19 cellular contexts compared by ENCODE assay signal in genomic region chr2:4898706-4899105, GRCh38.
DNase-seq lines count a peak whose midpoint lies in the region; ATAC-seq and TF ChIP-seq lines count a peak whose summit lies in the region.
"Had no signal": no experiment of that assay in that cellular context is flagged by ENCODE, and none has a peak within 500 bp of the region (broad histone marks: within the 10 kb centered on the region; RNA-seq: fewer than 3 reads in every experiment).

No MANE protein-coding gene starts in this region.

- BruUV-seq in A673 (replicated peaks; lab: Mats Ljungman, UMichigan) (no TSS peak), mammary epithelial cell (replicated peaks; lab: Mats Ljungman, UMichigan) (no TSS peak)

- no peak overlapping the region for H4K8ac ChIP-seq in mesendoderm (ENCODE audit: low read depth, low read length)

- H3K27ac ChIP-seq in A673 (ENCODE audit: low read depth, low read length, poor library complexity, severe bottlenecking) = no peak overlapping the region
- peak overlapping the region; percentile 24 for H3K27ac ChIP-seq in mammary epithelial cell (ENCODE audit: insufficient read depth, low read depth, low read length)
- no peak overlapping the region for H3K27ac ChIP-seq in mesendoderm (ENCODE audit: low read depth, low read length)
- H3K27ac ChIP-seq: cardiac muscle cell, left ventricle myocardium inferior, SJSA1, VCaP had no signal

- H3K9me3 ChIP-seq in A673 (ENCODE audit: low read depth, low read length, poor library complexity, severe bottlenecking) (no peaks in the 10 kb centered on the region), mammary epithelial cell (replicated peaks; ENCODE audit: insufficient read depth, low read length) (no peaks in the 10 kb centered on the region)
- H3K9me3 ChIP-seq: left ventricle myocardium inferior had no signal

- H3K4me3 ChIP-seq in A673 (ENCODE audit: low read depth, low read length, poor library complexity, severe bottlenecking) = no peak overlapping the region
- no peak overlapping the region for H3K4me3 ChIP-seq in mammary epithelial cell (replicated peaks in 1 of 3; ENCODE audit: insufficient read depth in 1 of 3, low read depth in 2 of 3, low read length in 3 of 3)
- no peak overlapping the region for H3K4me3 ChIP-seq in mesendoderm (ENCODE audit: low read length)
- H3K4me3 ChIP-seq: cardiac muscle cell, GM12878, left ventricle myocardium inferior, SJSA1 had no signal

- H2BK15ac ChIP-seq in mesendoderm (replicated peaks; ENCODE audit: low read depth) = no peak overlapping the region

- H2BK120ac ChIP-seq in mesendoderm (ENCODE audit: low read depth, low read length) = no peak overlapping the region

- H3K27me3 ChIP-seq in A673 (replicated peaks; ENCODE audit: insufficient read depth, low read depth, low read length, poor library complexity) = no peaks in the 10 kb centered on the region
- H3K27me3 ChIP-seq in mammary epithelial cell (ENCODE audit: insufficient read depth, low read length) = no peaks in the 10 kb centered on the region
- no peaks in the 10 kb centered on the region for H3K27me3 ChIP-seq in mesendoderm (ENCODE audit: insufficient read depth, low read length, poor library complexity)
- H3K27me3 ChIP-seq: cardiac muscle cell, SJSA1 had no signal

- no peak for ATAC-seq in HG03571 (IDR thresholded peaks at IDR 0.05; ENCODE audit: unreplicated experiment)
- no peak for ATAC-seq in GM21360 (IDR thresholded peaks at IDR 0.05; ENCODE audit: unreplicated experiment)
- ATAC-seq: GM12878 had no signal

- H3K18ac ChIP-seq in mesendoderm (ENCODE audit: low read length) = no peak overlapping the region

- DNase-seq in A673 (ENCODE audit: low spot score) = peak; percentile 39
- peak; percentile 6 for DNase-seq in M059J (ENCODE audit: low read depth)
- DNase-seq in mammary epithelial cell = peak; percentile 73
- DNase-seq in mesendoderm = peak; percentile 22
- no peak for DNase-seq in T-helper 1 cell
- DNase-seq in stimulated activated naive CD4-positive, alpha-beta T cell (lab: John Stamatoyannopoulos, UW) = no peak
- DNase-seq: activated CD4-positive, alpha-beta T cell treated with anti-CD3 and anti-CD28 coated beads, Interleukin-2, amount 50 U/mL, for 1 hour; activated CD8-positive, alpha-beta memory T cell treated with anti-CD3 and anti-CD28 coated beads, Interleukin-2, amount 50 U/mL, for 4 hours; DMS 273 treated with DMSO at 0.1 percent for 48 hours; left ventricle myocardium inferior; NCI-H2227 treated with DMSO at 0.1 percent for 48 hours; OCI-M1; T-helper 2 cell had no signal

- H2BK5ac ChIP-seq in mesendoderm (ENCODE audit: low read length) = no peak overlapping the region

- no peaks in the 10 kb centered on the region for H4K20me1 ChIP-seq in mammary epithelial cell (ENCODE audit: insufficient read depth, low read length)

- H3K36me3 ChIP-seq in A673 (ENCODE audit: insufficient read depth, low read length, poor library complexity, severe bottlenecking) (no peaks in the 10 kb centered on the region), mammary epithelial cell (ENCODE audit: insufficient read depth, low read length) (no peaks in the 10 kb centered on the region), mesendoderm (ENCODE audit: control insufficient read depth, insufficient read depth, low read length) (no peaks in the 10 kb centered on the region)
- H3K36me3 ChIP-seq: cardiac muscle cell, left ventricle myocardium inferior, SJSA1 had no signal

- H2AFZ ChIP-seq in mammary epithelial cell (ENCODE audit: low read depth, low read length) = no peak overlapping the region

- 3% methylated on average over 5 of the region's 5 CpGs for WGBS in mammary epithelial cell (ENCODE audit: low coverage, missing lambda C conversion rate)
- no CpG with 5 or more reads among the region's 5 CpGs for WGBS in mesendoderm (ENCODE audit: extremely low coverage, insufficient coverage, low lambda C conversion rate)

- no peaks in the 10 kb centered on the region for H3K79me1 ChIP-seq in mesendoderm (ENCODE audit: low read length)

- CTCF ChIA-PET in A673 (lab: Charles Lee) (no interaction called here), mammary epithelial cell (lab: Charles Lee; ENCODE audit: low non-redundant PET) (no interaction called here)

- dilution Hi-C loops in mammary epithelial cell (cut with HindIII; ENCODE audit: low sequenced_read_pairs) = no loop called here

- in situ Hi-C loops in mammary epithelial cell (cut with MboI; ENCODE audit: low sequenced_read_pairs in 2 of 2) = no loop called here

- H2AK5ac ChIP-seq in mesendoderm (ENCODE audit: low read length) = no peak overlapping the region

- H3K79me2 ChIP-seq in mammary epithelial cell (ENCODE audit: insufficient read depth, low read length) (no peaks in the 10 kb centered on the region), mesendoderm (ENCODE audit: control insufficient read depth, insufficient read depth, low read length) (no peaks in the 10 kb centered on the region)

- H3K4me2 ChIP-seq in mammary epithelial cell (ENCODE audit: insufficient read depth, low read depth, low read length) = peak overlapping the region; percentile 69
- H3K4me2 ChIP-seq in mesendoderm (ENCODE audit: low read length) = no peak overlapping the region

- TF ChIP-seq CTCF in A673 (conservative IDR thresholded peaks at IDR 0.05; ENCODE audit: low read depth, low read length) = no peak
- no peak for TF ChIP-seq CTCF in mammary epithelial cell (conservative IDR thresholded peaks at IDR 0.05 in 1 of 2, IDR thresholded peaks at IDR 0.05 in 1 of 2; ENCODE audit: extremely low read depth in 1 of 2, insufficient read depth in 1 of 2, low read depth in 1 of 2, low read length in 2 of 2)

- H3K4me1 ChIP-seq in A673 (ENCODE audit: insufficient read depth, low read length, poor library complexity, severe bottlenecking) = no peaks in the 10 kb centered on the region
- peaks cover 17% of the 10 kb centered on the region for H3K4me1 ChIP-seq in mammary epithelial cell (ENCODE audit: insufficient read depth, low read length)
- no peaks in the 10 kb centered on the region for H3K4me1 ChIP-seq in mesendoderm (ENCODE audit: control insufficient read depth, low read depth, low read length)
- H3K4me1 ChIP-seq: left ventricle myocardium inferior, SJSA1 had no signal

- H3K4ac ChIP-seq in mesendoderm (ENCODE audit: low read depth, low read length) = no peak overlapping the region

- H3K56ac ChIP-seq in mesendoderm (ENCODE audit: low read length) = no peak overlapping the region

- intact Hi-C loops in A673 (cut with micrococcal nuclease; ENCODE audit: unreplicated experiment) = no loop called here
- intact Hi-C loops in mammary epithelial cell (cut with micrococcal nuclease) = loop anchor here (1.0 kb wide), 1 partner anchor 36 kb away; no protein-coding TSS in a partner anchor

- POLR2A ChIA-PET in A673 (lab: Charles Lee; ENCODE audit: low non-redundant PET) = no interaction called here

- no peak overlapping the region for H4K5ac ChIP-seq in mesendoderm (ENCODE audit: low read length)

- no peak overlapping the region for H3K23ac ChIP-seq in mesendoderm (ENCODE audit: low read length)

- H3K9ac ChIP-seq in mammary epithelial cell (ENCODE audit: insufficient read depth, low read length) (no peak overlapping the region), mesendoderm (ENCODE audit: low read length) (no peak overlapping the region)

Comparison
In these comparisons a context has a peak if more than half of its experiments do, and no peak if none do; other contexts are left out.
1. DNase-seq: peak in A673 (single experiment), M059J (single experiment), mammary epithelial cell (single experiment) and mesendoderm (single experiment); none in T-helper 1 cell (0 of 5) and stimulated activated naive CD4-positive, alpha-beta T cell (0 of 6).